Comparison of ENCODE assay signal across 9 cellular contexts in the genomic region with DNA sequence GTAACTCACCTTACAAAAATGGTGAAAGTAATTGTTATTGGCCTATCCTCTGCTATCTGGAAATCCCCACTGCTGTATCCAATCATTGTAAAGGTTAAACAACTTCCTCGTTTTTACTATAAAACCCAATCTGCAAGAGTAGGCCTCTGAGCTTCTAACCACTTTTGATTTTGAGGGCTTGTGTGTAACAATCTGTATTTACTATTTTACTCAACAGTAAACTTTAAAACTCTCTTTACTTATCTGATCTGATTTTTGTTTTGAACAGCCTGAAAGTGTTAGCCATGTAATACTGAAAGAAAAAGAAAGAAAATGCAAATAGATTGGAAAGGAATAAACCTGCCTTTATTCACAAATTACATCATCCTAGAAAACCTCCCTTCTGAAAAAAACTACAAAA.
DNase-seq lines count a peak whose midpoint lies in the region; ATAC-seq and TF ChIP-seq lines count a peak whose summit lies in the region.
"Had no signal": no experiment of that assay in that cellular context is flagged by ENCODE, and none has a peak within 500 bp of the region (broad histone marks: within the 10 kb centered on the region; RNA-seq: fewer than 3 reads in every experiment).

No MANE protein-coding gene starts in this region.

- DNase-seq in immature natural killer cell (peak; percentile 25 to 31 (median 31)), DMS79 (lab: John Stamatoyannopoulos, UW) (no peak), HEK293T (ENCODE audit: extremely low spot score) (no peak), SKM-1 treated with dmso at 0.1 percent for 144 hours (lab: John Stamatoyannopoulos, UW; ENCODE audit: unreplicated experiment) (no peak), smooth muscle cell (lab: John Stamatoyannopoulos, UW; ENCODE audit: unreplicated experiment) (no peak)
- DNase-seq: NCI-H2171 had no signal

- POLR2A ChIA-PET in HEK293T (lab: Yijun Ruan, JAX) = no interaction called here

- no peaks in the 10 kb centered on the region for H3K9me3 ChIP-seq in smooth muscle cell (replicated peaks; ENCODE audit: low read depth)

- H3K4me3 Mint-ChIP-seq in immature natural killer cell = peak overlapping the region; percentile 12 to 54 (median 36)

- H2AFZ ChIP-seq in smooth muscle cell (ENCODE audit: low read depth) = no peak overlapping the region

- no peaks in the 10 kb centered on the region for H3K27me3 ChIP-seq in smooth muscle cell (ENCODE audit: low read depth)

- H3K9ac ChIP-seq in smooth muscle cell (ENCODE audit: low read depth) = no peak overlapping the region

- peaks cover 37% of the 10 kb centered on the region for H4K20me1 ChIP-seq in smooth muscle cell (ENCODE audit: low read depth)

- no peaks in the 10 kb centered on the region for H3K9me3 Mint-ChIP-seq in immature natural killer cell

- H3K27me3 Mint-ChIP-seq in immature natural killer cell (ENCODE audit: low read depth in 3 of 3) = no peaks in the 10 kb centered on the region

- H3K79me2 ChIP-seq in smooth muscle cell (ENCODE audit: low read depth) = peaks cover 3% of the 10 kb centered on the region

- TF ChIP-seq CTCF in smooth muscle cell (IDR thresholded peaks at IDR 0.05; ENCODE audit: borderline replicate concordance, insufficient read depth, poor library complexity, severe bottlenecking) = no peak

- H3K4me1 ChIP-seq in smooth muscle cell (ENCODE audit: low read depth) = no peaks in the 10 kb centered on the region

- H3K4me3 ChIP-seq in smooth muscle cell = no peak overlapping the region

- no peaks in the 10 kb centered on the region for H3F3A ChIP-seq in smooth muscle cell (ENCODE audit: low read depth)

- H3K27ac ChIP-seq in smooth muscle cell (ENCODE audit: low read depth) = no peak overlapping the region

- H3K4me2 ChIP-seq in smooth muscle cell = no peak overlapping the region

- no peaks in the 10 kb centered on the region for H3K36me3 Mint-ChIP-seq in immature natural killer cell

- CTCF ChIA-PET in HEK293T (lab: Yijun Ruan, JAX) = no interaction called here

- ATAC-seq in GM18907 (IDR thresholded peaks at IDR 0.05; ENCODE audit: unreplicated experiment) = peak; percentile 90
- peak; percentile 90 for ATAC-seq in GM21723 (IDR thresholded peaks at IDR 0.05; ENCODE audit: unreplicated experiment)
- peak; percentile 70 for ATAC-seq in HG03558 (IDR thresholded peaks at IDR 0.05; ENCODE audit: extremely low read depth, unreplicated experiment)

- no peaks in the 10 kb centered on the region for H3K36me3 ChIP-seq in smooth muscle cell (ENCODE audit: low read depth)

- peaks cover 26 to 43% of the 10 kb centered on the region in 2 donors for H3K4me1 Mint-ChIP-seq in immature natural killer cell

- 73% methylated on average over 1 of the region's 1 CpG for WGBS in smooth muscle cell (ENCODE audit: low lambda C conversion rate)

- peak overlapping the region; percentile 51 to 86 (median 76) for H3K27ac Mint-ChIP-seq in immature natural killer cell

TF ChIP-seq in HEK293T, 16 proteins besides CTCF, POLR2A, EP300 and RAD21:
- no peak for TF ChIP-seq FOXA1 (IDR thresholded peaks at IDR 0.05)
- TF ChIP-seq ARNT (IDR thresholded peaks at IDR 0.05) = no peak
- no peak for TF ChIP-seq SUZ12 (IDR thresholded peaks at IDR 0.05)
- TF ChIP-seq ZNF384 (IDR thresholded peaks at IDR 0.05) = no peak
- no peak for TF ChIP-seq L3MBTL2 (conservative IDR thresholded peaks at IDR 0.05)
- TF ChIP-seq HDGF (IDR thresholded peaks at IDR 0.05; ENCODE audit: borderline replicate concordance) = no peak
- TF ChIP-seq TARDBP (IDR thresholded peaks at IDR 0.05) = no peak
- no peak for TF ChIP-seq SP1 (IDR thresholded peaks at IDR 0.05)
- TF ChIP-seq LEF1 (IDR thresholded peaks at IDR 0.05; ENCODE audit: borderline replicate concordance) = no peak
- no peak for TF ChIP-seq ELF4 (IDR thresholded peaks at IDR 0.05)
- no peak for TF ChIP-seq CTBP1 (IDR thresholded peaks at IDR 0.05; ENCODE audit: borderline replicate concordance)
- no peak for TF ChIP-seq NFRKB (IDR thresholded peaks at IDR 0.05)

Comparison
In these comparisons a context has a peak if more than half of its experiments do, and no peak if none do; other contexts are left out.
1. DNase-seq: peak in immature natural killer cell (3 of 3); none in DMS79 (single experiment), HEK293T (single experiment), SKM-1 treated with dmso at 0.1 percent for 144 hours (single experiment) and smooth muscle cell (single experiment).
2. Peak in every context shown above with its lines, with median percentiles within 50 percentile points of each other: ATAC-seq.